15 cellular contexts compared by ENCODE assay signal in genomic region chr7:139752600-139752999, GRCh38.
"Had no signal": no experiment of that assay in that cellular context is flagged by ENCODE, and none has a peak within 500 bp of the region (broad histone marks: within the 10 kb centered on the region; RNA-seq: fewer than 3 reads in every experiment).

No MANE protein-coding gene starts in this region.

- H3K27ac ChIP-seq: esophagus muscularis mucosa, lower lobe of right lung, skin epidermis, upper lobe of right lung had no signal

- FAIRE-seq: endometrium, islet of Langerhans had no signal

- H3K27me3 Mint-ChIP-seq: naive thymus-derived CD4-positive, alpha-beta T cell had no signal

- H3K4me3 ChIP-seq: esophagus muscularis mucosa, lower lobe of right lung, skin epidermis, upper lobe of right lung had no signal

- H3K9me3 Mint-ChIP-seq: activated naive CD4-positive, alpha-beta T cell treated with anti-CD3 and anti-CD28 coated beads, Interleukin-2, amount 50 U/mL, for 72 hours; naive thymus-derived CD4-positive, alpha-beta T cell; T-helper 2 cell treated with Interferon-gamma antibody and Interleukin-4, amounts not matched to agents 5 μg/mL and 100 μg/mL, for 36 hours had no signal

- H3K4me3 Mint-ChIP-seq: T-helper 2 cell treated with Interferon-gamma antibody and Interleukin-4, amounts not matched to agents 5 μg/mL and 100 μg/mL, for 36 hours had no signal

- H3K27ac Mint-ChIP-seq: T-helper 2 cell treated with Interferon-gamma antibody and Interleukin-4, amounts not matched to agents 5 μg/mL and 100 μg/mL, for 36 hours had no signal

- ATAC-seq: activated CD4-positive, CD25-positive, alpha-beta regulatory T cell treated with anti-CD3 and anti-CD28 coated beads, Interleukin-2, amount 50 U/mL, for 24 hours; activated naive CD4-positive, alpha-beta T cell treated with anti-CD3 and anti-CD28 coated beads, Interleukin-2, amount 50 U/mL, for 72 hours; lower lobe of right lung; upper lobe of right lung had no signal

- H3K9me3 ChIP-seq: esophagus muscularis mucosa, lower lobe of right lung, upper lobe of right lung had no signal

- H3K36me3 ChIP-seq: esophagus muscularis mucosa, upper lobe of right lung had no signal

- H3K27me3 ChIP-seq: esophagus muscularis mucosa, upper lobe of right lung had no signal

- DNase-seq: activated effector memory CD4-positive, alpha-beta T cell treated with anti-CD3 and anti-CD28 coated beads, Interleukin-2, amount 50 U/mL, for 16 hours; amniotic stem cell; lower lobe of right lung; midbrain; naive thymus-derived CD4-positive, alpha-beta T cell; nucleus accumbens; SW 1271; upper lobe of right lung had no signal
